Comparison of ENCODE assay signal across 13 cellular contexts in genomic region chr7:125357681-125358440, GRCh38.
"Had no signal": no experiment of that assay in that cellular context is flagged by ENCODE, and none has a peak within 500 bp of the region (broad histone marks: within the 10 kb centered on the region; RNA-seq: fewer than 3 reads in every experiment).

No MANE protein-coding gene starts in this region.

- ATAC-seq: heart right ventricle, left lung, psoas muscle, right lobe of liver, WTC11 had no signal

- DNase-seq: activated CD4-positive, alpha-beta T cell treated with anti-CD3 and anti-CD28 coated beads, Interleukin-2, amount 10 ng/mL, durations not matched to agents 24 days and 14 days; activated naive CD4-positive, alpha-beta T cell treated with anti-CD3 and anti-CD28 coated beads, Interleukin-2, amount 10 ng/mL, durations not matched to agents 7 days and 5 days; activated T-cell treated with anti-CD3 and anti-CD28 coated beads for 4 hours; heart right ventricle; left lung; psoas muscle; right lobe of liver; spleen; stimulated activated CD4-positive, alpha-beta T cell treated with anti-CD3 and anti-CD28 coated beads, Interleukin-2, amount 100 ng/mL, for 24 hours; stimulated activated naive CD4-positive, alpha-beta T cell treated with Interleukin-2 at 50 U/mL for 16 hours; T-helper 1 cell; upper lobe of left lung had no signal

- H3K27ac ChIP-seq: heart right ventricle, left lung, psoas muscle, right lobe of liver, spleen, upper lobe of left lung had no signal
